20 cellular contexts compared by ENCODE assay signal in genomic region chr3:58104155-58104554, GRCh38.
A peak's percentile ranks its signal among the peaks of the same experiment; 100 is the strongest.
DNase-seq lines count a peak whose midpoint lies in the region; ATAC-seq and TF ChIP-seq lines count a peak whose summit lies in the region.
"Had no signal": no experiment of that assay in that cellular context is flagged by ENCODE, and none has a peak within 500 bp of the region (broad histone marks: within the 10 kb centered on the region; RNA-seq: fewer than 3 reads in every experiment).

No MANE protein-coding gene starts in this region.

- ATAC-seq in body of pancreas = no peak
- ATAC-seq in right lobe of liver = no peak
- no peak for ATAC-seq in effector memory CD8-positive, alpha-beta T cell (replicated peaks)
- ATAC-seq in left lobe of liver = no peak
- ATAC-seq: gastrocnemius medialis, left lung, Panc1 had no signal

- intact Hi-C loops in body of pancreas (cut with DNase I) = no loop called here
- intact Hi-C loops in right lobe of liver (cut with DNase I) = loop anchor here in 1 of 2 donors (10.0 kb wide), 1 partner anchor 49 kb away; no protein-coding TSS in a partner anchor

- TF ChIP-seq POLR2A in body of pancreas (IDR thresholded peaks at IDR 0.05) (no peak), right lobe of liver (IDR thresholded peaks at IDR 0.05) (no peak)

- DNase-seq in Jurkat, Clone E6-1 (ENCODE audit: low read depth, low spot score) = peak; percentile 62
- DNase-seq in body of pancreas = no peak
- DNase-seq in right lobe of liver = no peak
- DNase-seq in smooth muscle cell (lab: John Stamatoyannopoulos, UW; ENCODE audit: unreplicated experiment) = no peak
- no peak for DNase-seq in effector memory CD8-positive, alpha-beta T cell
- no peak for DNase-seq in left lobe of liver (ENCODE audit: low spot score)
- DNase-seq in WERI-Rb-1 = no peak
- DNase-seq in ecto neural progenitor cell (ENCODE audit: low spot score) = no peak
- DNase-seq: activated CD4-positive, alpha-beta T cell treated with anti-CD3 and anti-CD28 coated beads for 4 hours; activated CD8-positive, alpha-beta memory T cell treated with anti-CD3 and anti-CD28 coated beads, Interleukin-2, amount 50 U/mL, for 4 hours; activated effector memory CD4-positive, alpha-beta T cell treated with anti-CD3 and anti-CD28 coated beads, Interleukin-2, amount 50 U/mL, for 16 hours; CD4-positive, CD25-positive, alpha-beta regulatory T cell; colonic mucosa; DMS79 treated with DMSO at 0.1 percent for 48 hours; gastrocnemius medialis; left lung; NCI-H748 treated with DMSO at 0.1 percent for 48 hours; ovary; spleen had no signal

- WGBS in body of pancreas, 2 donors = 75 to 76% methylated on average over 8 of the region's 8 CpGs
- 65% methylated on average over 6 of the region's 8 CpGs for WGBS in right lobe of liver (ENCODE audit: insufficient coverage, low coverage, low lambda C conversion rate, missing lambda C conversion rate)
- 81% methylated on average over 8 of the region's 8 CpGs for WGBS in smooth muscle cell (ENCODE audit: low lambda C conversion rate)

- no peak overlapping the region for H3K9ac ChIP-seq in smooth muscle cell (ENCODE audit: low read depth)

- H3K4me1 ChIP-seq in body of pancreas = peaks cover 46% of the 10 kb centered on the region
- peaks cover 0 to 56% (median 27%) of the 10 kb centered on the region in 4 donors for H3K4me1 ChIP-seq in right lobe of liver
- H3K4me1 ChIP-seq in smooth muscle cell (ENCODE audit: low read depth) = no peaks in the 10 kb centered on the region
- H3K4me1 ChIP-seq: colonic mucosa, left lung had no signal

- H3K36me3 Mint-ChIP-seq in effector memory CD8-positive, alpha-beta T cell (ENCODE audit: insufficient read depth) = peaks cover 12% of the 10 kb centered on the region

- H3K27ac ChIP-seq in body of pancreas (peak overlapping the region; percentile 75 to 85 (median 82)), right lobe of liver (peak overlapping the region in 2 of 3 donors; percentile 51 to 84), smooth muscle cell (ENCODE audit: low read depth) (peak overlapping the region; percentile 40), WERI-Rb-1 (no peak overlapping the region)
- H3K27ac ChIP-seq: colonic mucosa, gastrocnemius medialis, left lung, spleen had no signal

- H2AFZ ChIP-seq in smooth muscle cell (ENCODE audit: low read depth) = no peak overlapping the region

- H3K4me1 Mint-ChIP-seq in effector memory CD8-positive, alpha-beta T cell (ENCODE audit: low read depth in 2 of 2) = peaks cover 0 to 5% of the 10 kb centered on the region in 2 donors

- no peak overlapping the region for H3K27ac Mint-ChIP-seq in effector memory CD8-positive, alpha-beta T cell
- H3K27ac Mint-ChIP-seq: CD4-positive, CD25-positive, alpha-beta regulatory T cell had no signal

- H3K9me3 ChIP-seq in body of pancreas (no peaks in the 10 kb centered on the region), right lobe of liver (no peaks in the 10 kb centered on the region), smooth muscle cell (replicated peaks; ENCODE audit: low read depth) (no peaks in the 10 kb centered on the region), WERI-Rb-1 (ENCODE audit: severe bottlenecking) (peaks cover 3% of the 10 kb centered on the region)
- H3K9me3 ChIP-seq: colonic mucosa, gastrocnemius medialis, left lung, ovary, spleen had no signal

- H3F3A ChIP-seq in smooth muscle cell (ENCODE audit: low read depth) = no peaks in the 10 kb centered on the region

- no peak overlapping the region for H3K4me2 ChIP-seq in smooth muscle cell

- no peaks in the 10 kb centered on the region for H4K20me1 ChIP-seq in smooth muscle cell (ENCODE audit: low read depth)

- H3K4me3 ChIP-seq in Jurkat, Clone E6-1 (ENCODE audit: low read length) = no peak overlapping the region
- H3K4me3 ChIP-seq in body of pancreas = no peak overlapping the region
- no peak overlapping the region for H3K4me3 ChIP-seq in right lobe of liver
- no peak overlapping the region for H3K4me3 ChIP-seq in smooth muscle cell
- H3K4me3 ChIP-seq in WERI-Rb-1 (ENCODE audit: low read depth, low read length) = no peak overlapping the region
- H3K4me3 ChIP-seq: colonic mucosa, gastrocnemius medialis, left lung, ovary, spleen had no signal

- no peaks in the 10 kb centered on the region for H3K27me3 ChIP-seq in body of pancreas
- no peaks in the 10 kb centered on the region for H3K27me3 ChIP-seq in right lobe of liver
- no peaks in the 10 kb centered on the region for H3K27me3 ChIP-seq in smooth muscle cell (ENCODE audit: low read depth)
- no peaks in the 10 kb centered on the region for H3K27me3 ChIP-seq in WERI-Rb-1 (ENCODE audit: insufficient read depth, low read depth, severe bottlenecking)
- H3K27me3 ChIP-seq: colonic mucosa, gastrocnemius medialis, left lung, ovary, spleen had no signal

- H3K4me3 Mint-ChIP-seq in effector memory CD8-positive, alpha-beta T cell = no peak overlapping the region
- H3K4me3 Mint-ChIP-seq: CD4-positive, CD25-positive, alpha-beta regulatory T cell had no signal

- H3K9me3 Mint-ChIP-seq in effector memory CD8-positive, alpha-beta T cell = no peaks in the 10 kb centered on the region
- H3K9me3 Mint-ChIP-seq: CD4-positive, CD25-positive, alpha-beta regulatory T cell had no signal

- H3K36me3 ChIP-seq in body of pancreas (replicated peaks in 1 of 2; ENCODE audit: insufficient read depth in 1 of 2, low read depth in 2 of 2) (peaks cover 0 to 10% of the 10 kb centered on the region in 2 donors), right lobe of liver (peaks cover 0 to 36% (median 15%) of the 10 kb centered on the region in 4 donors), smooth muscle cell (ENCODE audit: low read depth) (peaks cover 21% of the 10 kb centered on the region), WERI-Rb-1 (peaks cover 21% of the 10 kb centered on the region)
- H3K36me3 ChIP-seq: gastrocnemius medialis, ovary had no signal

- TF ChIP-seq CTCF in body of pancreas (IDR thresholded peaks at IDR 0.05) (no peak), right lobe of liver (IDR thresholded peaks at IDR 0.05) (no peak), smooth muscle cell (IDR thresholded peaks at IDR 0.05; ENCODE audit: borderline replicate concordance, insufficient read depth, poor library complexity, severe bottlenecking) (no peak), WERI-Rb-1 (IDR thresholded peaks at IDR 0.05; ENCODE audit: low read depth, low read length) (no peak)

- no peaks in the 10 kb centered on the region for H3K27me3 Mint-ChIP-seq in effector memory CD8-positive, alpha-beta T cell
- H3K27me3 Mint-ChIP-seq: CD4-positive, CD25-positive, alpha-beta regulatory T cell had no signal

- H3K79me2 ChIP-seq in smooth muscle cell (ENCODE audit: low read depth) = no peaks in the 10 kb centered on the region
